In genomic region chr13:104868806-104869205, GRCh38 we compare ENCODE assay signal across 23 cellular contexts.
"Had no signal": no experiment of that assay in that cellular context is flagged by ENCODE, and none has a peak within 500 bp of the region (broad histone marks: within the 10 kb centered on the region; RNA-seq: fewer than 3 reads in every experiment).

No MANE protein-coding gene starts in this region.

- ATAC-seq: left ventricle myocardium superior, lower lobe of right lung, pancreas, right lobe of liver had no signal

- H3K4me3 Mint-ChIP-seq: naive thymus-derived CD8-positive, alpha-beta T cell; neural crest cell; stimulated activated naive CD8-positive, alpha-beta T cell treated with anti-CD3 and anti-CD28 coated beads, Interleukin-15, Interleukin-2, amounts not matched to agents 100 ng/mL and 50 ng/mL, for 24 hours had no signal

- FAIRE-seq: endometrium, keratinocyte, pancreas, small intestine had no signal

- H3K27ac Mint-ChIP-seq: stimulated activated naive CD8-positive, alpha-beta T cell treated with anti-CD3 and anti-CD28 coated beads, Interleukin-15, Interleukin-2, amounts not matched to agents 100 ng/mL and 50 ng/mL, for 24 hours had no signal

- H3K36me3 ChIP-seq: esophagus squamous epithelium, lower lobe of right lung, neutrophil, pancreas, right lobe of liver, thyroid gland, vagina had no signal

- H3K27me3 Mint-ChIP-seq: naive thymus-derived CD8-positive, alpha-beta T cell; stimulated activated naive CD8-positive, alpha-beta T cell treated with anti-CD3 and anti-CD28 coated beads, Interleukin-15, Interleukin-2, amounts not matched to agents 100 ng/mL and 50 ng/mL, for 24 hours had no signal

- DNase-seq: dermis blood vessel endothelial cell; effector memory CD4-positive, alpha-beta T cell; erythroblast; esophagus squamous epithelium; hypothalamus; left ventricle myocardium superior; lower lobe of right lung; pancreas; right lobe of liver; small intestine; stimulated activated CD4-positive, alpha-beta T cell treated with anti-CD3 and anti-CD28 coated beads, Interleukin-12 subunit alpha, Interleukin-12 subunit beta, amount 100 ng/mL, for 4 hours; stimulated activated CD4-positive, alpha-beta T cell treated with anti-CD3 and anti-CD28 coated beads, Interleukin-1b, Interleukin-23, amount 100 ng/mL, for 48 hours; stimulated activated CD4-positive, alpha-beta T cell treated with anti-CD3 and anti-CD28 coated beads, Interleukin-4, amount 100 ng/mL, for 1 hour; stimulated activated CD8-positive, alpha-beta memory T cell treated with anti-CD3 and anti-CD28 coated beads, Interleukin-4, amount 100 ng/mL, for 48 hours; thyroid gland had no signal

- H3K9me3 Mint-ChIP-seq: neural crest cell had no signal

- H3K4me3 ChIP-seq: coronary artery, esophagus squamous epithelium, lower lobe of right lung, pancreas, right lobe of liver, thyroid gland, vagina had no signal

- H3K4me1 Mint-ChIP-seq: neural crest cell had no signal

- H3K9me3 ChIP-seq: esophagus squamous epithelium, lower lobe of right lung, neutrophil, pancreas, right lobe of liver, thyroid gland, vagina had no signal

- H3K27me3 ChIP-seq: esophagus squamous epithelium, neutrophil, pancreas, right lobe of liver, thyroid gland, vagina had no signal

- H3K4me1 ChIP-seq: esophagus squamous epithelium, lower lobe of right lung, pancreas, right lobe of liver, thyroid gland, vagina had no signal

- H3K27ac ChIP-seq: coronary artery, esophagus squamous epithelium, lower lobe of right lung, neutrophil, pancreas, right lobe of liver, thyroid gland, vagina had no signal
